In genomic region chr1:19439464-19440171, GRCh38 we compare ENCODE assay signal across 8 cellular contexts. TPM values are rescaled to one million over a fixed set of nuclear protein-coding genes. Genes with fewer than 3 reads are reported as not detected.
DNase-seq lines count a peak whose midpoint lies in the region; ATAC-seq and TF ChIP-seq lines count a peak whose summit lies in the region.

No MANE protein-coding gene starts in this region.

- POLR2A ChIA-PET in activated CD4-positive, alpha-beta T cell treated with anti-CD3 and anti-CD28 coated beads for 36 hours (lab: Charles Lee), result no interaction called here

- TF ChIP-seq EP300 in sigmoid colon (IDR thresholded peaks at IDR 0.05), result peak in 3 of 4 donors; percentile 31 to 82 (median 66)

- H3K9me3 ChIP-seq in sigmoid colon, result no peaks in the 10 kb centered on the region

- intact Hi-C loops in activated CD4-positive, alpha-beta T cell treated with anti-CD3 and anti-CD28 coated beads for 36 hours (cut with DNase I, micrococcal nuclease), result loop anchor here (5.0 kb wide), 2 partner anchors 47 to 213 kb away; no protein-coding TSS in a partner anchor
- intact Hi-C loops in sigmoid colon (cut with DNase I), result loop anchor here (5.0 kb wide), 1 partner anchor 43 kb away; no protein-coding TSS in a partner anchor

- peaks cover 5 to 100% (median 100%) of the 10 kb centered on the region in 4 donors for H3K4me1 ChIP-seq in sigmoid colon

- no peak overlapping the region for H3K4me3 Mint-ChIP-seq in activated CD4-positive, alpha-beta T cell treated with anti-CD3 and anti-CD28 coated beads for 36 hours

- no peaks in the 10 kb centered on the region for H3K36me3 ChIP-seq in sigmoid colon

- H3K36me3 Mint-ChIP-seq in activated CD4-positive, alpha-beta T cell treated with anti-CD3 and anti-CD28 coated beads for 36 hours (ENCODE audit: low read depth), result peaks cover 14% of the 10 kb centered on the region

- H3K27me3 Mint-ChIP-seq in activated CD4-positive, alpha-beta T cell treated with anti-CD3 and anti-CD28 coated beads for 36 hours, result no peaks in the 10 kb centered on the region

- H3K27ac ChIP-seq in sigmoid colon, result peak overlapping the region; percentile 85 to 98 (median 91)

- H3K27me3 ChIP-seq in sigmoid colon, result no peaks in the 10 kb centered on the region

- WGBS in sigmoid colon, 2 donors, result 79 to 82% methylated on average over 13 of the region's 13 CpGs

- TF ChIP-seq CTCF in sigmoid colon (IDR thresholded peaks at IDR 0.05), result peak in 2 of 4 experiments; percentile 32 to 36

- H3K4me1 Mint-ChIP-seq in activated CD4-positive, alpha-beta T cell treated with anti-CD3 and anti-CD28 coated beads for 36 hours, result peaks cover 87% of the 10 kb centered on the region

- no peak overlapping the region for H3K4me3 ChIP-seq in sigmoid colon

- CTCF ChIA-PET in activated CD4-positive, alpha-beta T cell treated with anti-CD3 and anti-CD28 coated beads for 36 hours (lab: Charles Lee), result interaction anchor here (0.5 kb wide), 1 partner anchor 47 kb away, joined by 4 read pairs; no protein-coding TSS in a partner anchor

- H3K9me3 Mint-ChIP-seq in activated CD4-positive, alpha-beta T cell treated with anti-CD3 and anti-CD28 coated beads for 36 hours (ENCODE audit: low read depth), result no peaks in the 10 kb centered on the region

- peak overlapping the region; percentile 29 for H3K27ac Mint-ChIP-seq in activated CD4-positive, alpha-beta T cell treated with anti-CD3 and anti-CD28 coated beads for 36 hours

- no peak for TF ChIP-seq POLR2A in sigmoid colon (IDR thresholded peaks at IDR 0.05)

- no peak for ATAC-seq in activated CD4-positive, alpha-beta T cell treated with anti-CD3 and anti-CD28 coated beads for 36 hours
- no peak for ATAC-seq in GM21619 (IDR thresholded peaks at IDR 0.05; ENCODE audit: unreplicated experiment)

- DNase-seq in activated CD4-positive, alpha-beta T cell treated with anti-CD3 and anti-CD28 coated beads for 36 hours, result peak; percentile 60
- DNase-seq in activated CD4-positive, alpha-beta T cell treated with anti-CD3 and anti-CD28 coated beads for 1 hour, result no peak
- DNase-seq in activated T-helper 1 cell treated with Interleukin-2 at 50 U/mL for 16 hours (ENCODE audit: low read depth) (peak; percentile 15), glomerular visceral epithelial cell (ENCODE audit: extremely low spot score) (peak; percentile 63), sigmoid colon (peak; percentile 87), NCI-H446 treated with DMSO at 0.1 percent for 48 hours (lab: John Stamatoyannopoulos, UW) (no peak), NCI-H526 treated with DMSO at 0.1 percent for 48 hours (lab: John Stamatoyannopoulos, UW) (no peak)

RNA-seq across cellular contexts. Expression of gene CAPZB, which starts 45.7 kb away (rescaled TPM):
- total RNA-seq in activated CD4-positive, alpha-beta T cell treated with anti-CD3 and anti-CD28 coated beads for 36 hours, result 100 to 1,000 TPM; 320 to 346 TPM
- total RNA-seq in sigmoid colon, result 100 to 1,000 TPM; 128 to 214 (median 145) TPM
- 100 to 1,000 TPM; 372 to 454 (median 393) TPM for polyA plus RNA-seq in sigmoid colon

Comparison
In these comparisons a context has a peak if more than half of its experiments do, and no peak if none do; other contexts are left out.
1. DNase-seq: peak in activated CD4-positive, alpha-beta T cell treated with anti-CD3 and anti-CD28 coated beads for 36 hours (single experiment), activated T-helper 1 cell treated with Interleukin-2 at 50 U/mL for 16 hours (single experiment), glomerular visceral epithelial cell (single experiment) and sigmoid colon (single experiment); none in activated CD4-positive, alpha-beta T cell treated with anti-CD3 and anti-CD28 coated beads for 1 hour (single experiment), NCI-H446 treated with DMSO at 0.1 percent for 48 hours (single experiment) and NCI-H526 treated with DMSO at 0.1 percent for 48 hours (single experiment).